27 cellular contexts compared by ENCODE assay signal in genomic region chr14:66444271-66444987, GRCh38. TPM values are rescaled to one million over a fixed set of nuclear protein-coding genes. Genes with fewer than 3 reads are reported as not detected.
DNase-seq lines count a peak whose midpoint lies in the region; FAIRE-seq and TF ChIP-seq lines count a peak whose summit lies in the region.
"Had no signal": no experiment of that assay in that cellular context is flagged by ENCODE, and none has a peak within 500 bp of the region (broad histone marks: within the 10 kb centered on the region; RNA-seq: fewer than 3 reads in every experiment).

No MANE protein-coding gene starts in this region.

- WGBS in transverse colon (ENCODE audit: low coverage in 1 of 2), 2 donors: 77 to 85% methylated on average over 2 of the region's 2 CpGs

- H3K4me3 ChIP-seq in colonic mucosa (no peak overlapping the region), right atrium auricular region (no peak overlapping the region), transverse colon (no peak overlapping the region), tibial artery (no peak overlapping the region)
- H3K4me3 ChIP-seq: coronary artery, hepatocyte had no signal

- intact Hi-C loops in colonic mucosa (cut with DNase I): no loop called here
- intact Hi-C loops in transverse colon (cut with DNase I; ENCODE audit: low total_unique reads): no loop called here
- intact Hi-C loops in tibial artery (cut with DNase I; ENCODE audit: low total_unique reads): no loop called here

- TF ChIP-seq CTCF in colonic mucosa (IDR thresholded peaks at IDR 0.05) (no peak), right atrium auricular region (IDR thresholded peaks at IDR 0.05) (no peak), transverse colon (IDR thresholded peaks at IDR 0.05) (no peak), tibial artery (IDR thresholded peaks at IDR 0.05) (no peak)

- H3K36me3 ChIP-seq in colonic mucosa (no peaks in the 10 kb centered on the region), right atrium auricular region (no peaks in the 10 kb centered on the region), transverse colon (no peaks in the 10 kb centered on the region), tibial artery (no peaks in the 10 kb centered on the region)
- H3K36me3 ChIP-seq: brain microvascular endothelial cell, neutrophil had no signal

- H3K9me3 ChIP-seq in colonic mucosa (no peaks in the 10 kb centered on the region), right atrium auricular region (peaks cover under 1 to 10% of the 10 kb centered on the region in 2 donors), transverse colon (peaks cover 5 to 12% of the 10 kb centered on the region in 2 donors), tibial artery (peaks cover 0 to 9% (median 0%) of the 10 kb centered on the region in 3 donors)
- H3K9me3 ChIP-seq: neutrophil had no signal

- DNase-seq in NCI-H345 (lab: John Stamatoyannopoulos, UW) (peak; percentile 11), NCI-H345 treated with DMSO at 0.1 percent for 48 hours (lab: John Stamatoyannopoulos, UW; ENCODE audit: unreplicated experiment) (no peak), colonic mucosa (peak; percentile 18), right atrium auricular region (ENCODE audit: low spot score) (peak; percentile 65), urothelium cell line (ENCODE audit: low spot score) (no peak), transverse colon (no peak), H54 (ENCODE audit: insufficient read length, low spot score) (no peak), tibial artery (no peak)
- DNase-seq: activated CD4-positive, alpha-beta T cell treated with anti-CD3 and anti-CD28 coated beads, Interleukin-2, amount 50 U/mL, for 4 hours; activated naive CD8-positive, alpha-beta T cell treated with anti-CD3 and anti-CD28 coated beads, Interleukin-2, amount 10 ng/mL, durations not matched to agents 7 days and 5 days; brain microvascular endothelial cell; COR-L47; NCI-H1048; NCI-H2081; RPMI8226; stimulated activated CD4-positive, alpha-beta T cell treated with anti-CD3 and anti-CD28 coated beads, Interleukin-4, amount 100 ng/mL, for 1 hour; stimulated activated naive CD4-positive, alpha-beta T cell treated with Interleukin-2 at 50 U/mL for 16 hours had no signal

- H3K27me3 ChIP-seq in colonic mucosa (no peaks in the 10 kb centered on the region), right atrium auricular region (no peaks in the 10 kb centered on the region), transverse colon (no peaks in the 10 kb centered on the region), tibial artery (no peaks in the 10 kb centered on the region)
- H3K27me3 ChIP-seq: brain microvascular endothelial cell, hepatocyte, neutrophil had no signal

- in situ Hi-C loops in transverse colon (cut with MboI; ENCODE audit: low pct_ligation_motif_present in 1 of 4, low pct_unique_long_range_greater_than_20kb in 1 of 4, low sequenced_read_pairs in 3 of 4): no loop called here

- TF ChIP-seq POLR2A in transverse colon (IDR thresholded peaks at IDR 0.05) (no peak), H54 (IDR thresholded peaks at IDR 0.05; ENCODE audit: low read depth, low read length) (no peak)

- FAIRE-seq in urothelium cell line (lab: Jason Lieb, UNC): peak; percentile 97
- no peak for FAIRE-seq in H54 (lab: Jason Lieb, UNC)
- FAIRE-seq: endometrium, keratinocyte had no signal

- TF ChIP-seq EP300 in transverse colon (IDR thresholded peaks at IDR 0.05; ENCODE audit: low read depth): no peak

- no peaks in the 10 kb centered on the region for H3K4me1 ChIP-seq in colonic mucosa
- H3K4me1 ChIP-seq in right atrium auricular region: no peaks in the 10 kb centered on the region
- H3K4me1 ChIP-seq in transverse colon: no peaks in the 10 kb centered on the region
- no peaks in the 10 kb centered on the region for H3K4me1 ChIP-seq in tibial artery

- H3K9ac ChIP-seq in colonic mucosa (ENCODE audit: low read depth in 2 of 2, low read length in 2 of 2): no peak overlapping the region

- H3K27ac ChIP-seq in colonic mucosa (no peak overlapping the region), right atrium auricular region (no peak overlapping the region), transverse colon (no peak overlapping the region), tibial artery (no peak overlapping the region)
- H3K27ac ChIP-seq: brain microvascular endothelial cell, coronary artery, hepatocyte, neutrophil had no signal

RNA-seq across cellular contexts. Expression of gene CCDC196, which starts 41.7 kb away (rescaled TPM):
- total RNA-seq in colonic mucosa: 1 to 10 TPM in 1 of 2 donors, under 1 TPM in 1; 0.82 to 1.3 TPM
- total RNA-seq in right atrium auricular region: not detected
- not detected for total RNA-seq in transverse colon
- total RNA-seq: A172; activated naive CD8-positive, alpha-beta T cell treated with anti-CD3 and anti-CD28 coated beads, Interleukin-2, amount 10 ng/mL, durations not matched to agents 7 days and 5 days; Daoy; hepatocyte; LHCN-M2; lung microvascular endothelial cell; pulmonary artery endothelial cell had no signal

Comparison
In these comparisons a context has a peak if more than half of its experiments do, and no peak if none do; other contexts are left out.
1. DNase-seq: peak in NCI-H345 (single experiment), colonic mucosa (single experiment) and right atrium auricular region (single experiment); none in NCI-H345 treated with DMSO at 0.1 percent for 48 hours (single experiment), urothelium cell line (single experiment), transverse colon (single experiment), H54 (single experiment) and tibial artery (0 of 2).